In the genomic region with DNA sequence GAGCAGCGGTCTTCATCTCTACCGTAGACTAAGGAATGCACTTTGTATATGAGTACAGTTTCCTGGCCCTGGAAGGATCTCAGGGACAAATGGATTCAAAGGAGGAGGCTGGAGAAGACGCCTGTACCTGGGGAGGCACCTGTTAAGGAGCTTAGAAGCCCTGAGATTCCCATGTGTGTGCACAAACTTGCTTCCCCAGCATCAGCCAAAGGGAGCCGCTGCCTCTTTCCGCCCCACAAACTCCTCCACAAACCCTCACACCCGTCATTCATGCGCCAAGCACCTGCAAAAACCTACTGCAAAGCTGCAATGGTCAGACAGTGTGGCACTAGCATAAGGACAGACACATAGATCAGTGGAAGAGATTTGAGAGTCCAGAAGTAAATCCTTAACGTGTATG, we compare ENCODE assay signal across 26 cellular contexts. TPM values are rescaled to one million over a fixed set of nuclear protein-coding genes. Genes with fewer than 3 reads are reported as not detected.
DNase-seq lines count a peak whose midpoint lies in the region; ATAC-seq and TF ChIP-seq lines count a peak whose summit lies in the region.
"Had no signal": no experiment of that assay in that cellular context is flagged by ENCODE, and none has a peak within 500 bp of the region (broad histone marks: within the 10 kb centered on the region; RNA-seq: fewer than 3 reads in every experiment).

No MANE protein-coding gene starts in this region.

- no peaks in the 10 kb centered on the region for H3K36me3 ChIP-seq in GM23338 (ENCODE audit: insufficient read depth)
- H3K36me3 ChIP-seq in MG63: no peaks in the 10 kb centered on the region
- H3K36me3 ChIP-seq: SJSA1 had no signal

- no peak overlapping the region for H3K27ac ChIP-seq in GM23338 (ENCODE audit: low read depth)
- H3K27ac ChIP-seq: C4-2B, SJSA1 had no signal

- no peaks in the 10 kb centered on the region for H3K9me2 ChIP-seq in GM23338 (ENCODE audit: insufficient read depth)

- TF ChIP-seq CTCF in GM23338 (conservative IDR thresholded peaks at IDR 0.05; ENCODE audit: low read depth in 2 of 2) (no peak), WTC11 (IDR thresholded peaks at IDR 0.05) (no peak), neural crest cell (conservative IDR thresholded peaks at IDR 0.05) (no peak)

- peaks cover 7% of the 10 kb centered on the region; the same call in 2 of the 3 replicates for H3K9me3 Mint-ChIP-seq in GM23338
- H3K9me3 Mint-ChIP-seq in WTC11: 0 out of 2 replicates have a peak, but pooled peaks cover 4% of the 10 kb centered on the region
- H3K9me3 Mint-ChIP-seq in neural crest cell: no peaks in the 10 kb centered on the region
- no peaks in the 10 kb centered on the region for H3K9me3 Mint-ChIP-seq in activated naive CD8-positive, alpha-beta T cell treated with anti-CD3 and anti-CD28 coated beads for 36 hours
- H3K9me3 Mint-ChIP-seq: CD8-positive, alpha-beta T cell had no signal

- H3K4me1 ChIP-seq in GM23338 (ENCODE audit: insufficient read depth): peaks cover 10% of the 10 kb centered on the region

- H3K27me3 Mint-ChIP-seq in GM23338 (ENCODE audit: insufficient read depth, low read depth, poor library complexity) (peaks cover 28% of the 10 kb centered on the region), WTC11 (ENCODE audit: low read depth) (peaks cover 64% of the 10 kb centered on the region), neural crest cell (ENCODE audit: low read depth) (peaks cover 66% of the 10 kb centered on the region)
- H3K27me3 Mint-ChIP-seq in activated naive CD8-positive, alpha-beta T cell treated with anti-CD3 and anti-CD28 coated beads for 36 hours: peaks cover 71% of the 10 kb centered on the region

- no peak overlapping the region for H2AFZ ChIP-seq in GM23338

- peak overlapping the region; percentile 76 for H3K4me3 Mint-ChIP-seq in GM23338
- peak overlapping the region; percentile 43 for H3K4me3 Mint-ChIP-seq in WTC11
- peak overlapping the region; percentile 66 for H3K4me3 Mint-ChIP-seq in neural crest cell
- H3K4me3 Mint-ChIP-seq in activated naive CD8-positive, alpha-beta T cell treated with anti-CD3 and anti-CD28 coated beads for 36 hours: no peak overlapping the region
- H3K4me3 Mint-ChIP-seq: CD8-positive, alpha-beta T cell had no signal

- peaks cover 3% of the 10 kb centered on the region for H3F3A ChIP-seq in GM23338 (replicated peaks; ENCODE audit: low read depth)

- H4K20me1 ChIP-seq in GM23338 (replicated peaks; ENCODE audit: insufficient read depth): no peaks in the 10 kb centered on the region

- H3K4me2 ChIP-seq in GM23338: peak overlapping the region; percentile 72

- ATAC-seq in GM23338 (no peak), WTC11 (no peak), SK-N-SH treated with all-trans-retinoic acid at 6 μM for 48 hours (no peak)
- ATAC-seq: CD8-positive, alpha-beta T cell; GM12878; PC-3 had no signal

- POLR2A ChIA-PET in WTC11 (lab: Charles Lee): no interaction called here

- DNase-seq in GM23338 (ENCODE audit: low spot score) (no peak), WTC11 (ENCODE audit: low spot score) (no peak), neural crest cell (ENCODE audit: low read depth, low spot score) (no peak), hepatic stellate cell (ENCODE audit: low spot score) (no peak), MG63 (no peak)
- no peak for DNase-seq in activated naive CD8-positive, alpha-beta T cell treated with anti-CD3 and anti-CD28 coated beads for 36 hours
- DNase-seq: CD8-positive, alpha-beta T cell; DMS 273 treated with DMSO at 0.1 percent for 48 hours; DMS79; EL; GDM1; H7; IMR-90; KG1; MM.1S; NCI-H2029; NCI-H446; NCI-H524 treated with DMSO at 0.1 percent for 48 hours; NCI-H774; PC-3; Right ventricle myocardium superior had no signal

- H3K4me1 Mint-ChIP-seq in GM23338 (peaks cover 13% of the 10 kb centered on the region), WTC11 (peaks cover 15% of the 10 kb centered on the region), neural crest cell (peaks cover 10% of the 10 kb centered on the region)
- peaks cover 6% of the 10 kb centered on the region for H3K4me1 Mint-ChIP-seq in activated naive CD8-positive, alpha-beta T cell treated with anti-CD3 and anti-CD28 coated beads for 36 hours

- no peaks in the 10 kb centered on the region for H3K79me2 ChIP-seq in GM23338 (replicated peaks; ENCODE audit: insufficient read depth)

- CTCF ChIA-PET in WTC11 (lab: Charles Lee): interaction anchor here (0.6 to 1.2 kb wide), 4 partner anchors 16 to 195 kb away, joined by 3 read pairs; no protein-coding TSS in a partner anchor

- H3K4me3 ChIP-seq in GM23338 (peak overlapping the region; percentile 44), iPS-18c (ENCODE audit: insufficient read depth, low read depth, low read length) (0 out of 2 replicates have a peak overlapping the region, but pooled peaks have one; percentile 6), MG63 (no peak overlapping the region)
- H3K4me3 ChIP-seq: GM12878, SJSA1 had no signal

- H3K27ac Mint-ChIP-seq in GM23338 (no peak overlapping the region), WTC11 (no peak overlapping the region), neural crest cell (ENCODE audit: unreplicated experiment) (no peak overlapping the region)
- H3K27ac Mint-ChIP-seq in activated naive CD8-positive, alpha-beta T cell treated with anti-CD3 and anti-CD28 coated beads for 36 hours: no peak overlapping the region
- H3K27ac Mint-ChIP-seq: CD8-positive, alpha-beta T cell had no signal

- H3K27me3 ChIP-seq in GM23338 (ENCODE audit: insufficient read depth): peaks cover 55% of the 10 kb centered on the region
- H3K27me3 ChIP-seq in MG63: peaks cover 12% of the 10 kb centered on the region

- H3K9me3 ChIP-seq in iPS-18c (ENCODE audit: control insufficient read depth, insufficient read depth, low read length): no peaks in the 10 kb centered on the region
- H3K9me3 ChIP-seq in MG63: no peaks in the 10 kb centered on the region
- H3K9me3 ChIP-seq: SJSA1 had no signal

- H3K36me3 Mint-ChIP-seq in GM23338 (ENCODE audit: low read depth) (no peaks in the 10 kb centered on the region), WTC11 (no peaks in the 10 kb centered on the region), neural crest cell (ENCODE audit: low read depth) (no peaks in the 10 kb centered on the region)
- H3K36me3 Mint-ChIP-seq in activated naive CD8-positive, alpha-beta T cell treated with anti-CD3 and anti-CD28 coated beads for 36 hours: no peaks in the 10 kb centered on the region
- H3K36me3 Mint-ChIP-seq: CD8-positive, alpha-beta T cell had no signal

TF ChIP-seq in GM23338, 12 proteins besides CTCF, POLR2A, EP300 and RAD21:
- no peak for TF ChIP-seq STAT1 (IDR thresholded peaks at IDR 0.05; ENCODE audit: unreplicated experiment)
- no peak for TF ChIP-seq EZH2 (IDR thresholded peaks at IDR 0.05; ENCODE audit: low read depth, unreplicated experiment)
- TF ChIP-seq EZH2phosphoT487 (IDR thresholded peaks at IDR 0.05; ENCODE audit: unreplicated experiment): no peak

TF ChIP-seq in WTC11, 78 proteins besides CTCF, POLR2A, EP300 and RAD21 (continues in another document):
- TF ChIP-seq HMGA2 (CRISPR knock-in tag; IDR thresholded peaks at IDR 0.05) (no peak), ELF4 (CRISPR knock-in tag; IDR thresholded peaks at IDR 0.05; ENCODE audit: low read depth) (no peak), ATF1 (CRISPR knock-in tag; IDR thresholded peaks at IDR 0.05) (no peak)
- TF ChIP-seq, protein P1, sequence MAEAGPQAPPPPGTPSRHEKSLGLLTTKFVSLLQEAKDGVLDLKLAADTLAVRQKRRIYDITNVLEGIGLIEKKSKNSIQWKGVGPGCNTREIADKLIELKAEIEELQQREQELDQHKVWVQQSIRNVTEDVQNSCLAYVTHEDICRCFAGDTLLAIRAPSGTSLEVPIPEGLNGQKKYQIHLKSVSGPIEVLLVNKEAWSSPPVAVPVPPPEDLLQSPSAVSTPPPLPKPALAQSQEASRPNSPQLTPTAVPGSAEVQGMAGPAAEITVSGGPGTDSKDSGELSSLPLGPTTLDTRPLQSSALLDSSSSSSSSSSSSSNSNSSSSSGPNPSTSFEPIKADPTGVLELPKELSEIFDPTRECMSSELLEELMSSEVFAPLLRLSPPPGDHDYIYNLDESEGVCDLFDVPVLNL (CRISPR knock-in tag; IDR thresholded peaks at IDR 0.05; ENCODE audit: borderline replicate concordance, low read depth): no peak
- TF ChIP-seq, protein P2, sequence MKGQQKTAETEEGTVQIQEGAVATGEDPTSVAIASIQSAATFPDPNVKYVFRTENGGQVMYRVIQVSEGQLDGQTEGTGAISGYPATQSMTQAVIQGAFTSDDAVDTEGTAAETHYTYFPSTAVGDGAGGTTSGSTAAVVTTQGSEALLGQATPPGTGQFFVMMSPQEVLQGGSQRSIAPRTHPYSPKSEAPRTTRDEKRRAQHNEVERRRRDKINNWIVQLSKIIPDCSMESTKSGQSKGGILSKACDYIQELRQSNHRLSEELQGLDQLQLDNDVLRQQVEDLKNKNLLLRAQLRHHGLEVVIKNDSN (CRISPR knock-in tag; IDR thresholded peaks at IDR 0.05): no peak

TF ChIP-seq in SK-N-SH treated with all-trans-retinoic acid at 6 μM for 48 hours, 23 proteins besides CTCF, POLR2A, EP300 and RAD21 (continues in another document):
- TF ChIP-seq, protein P3, sequence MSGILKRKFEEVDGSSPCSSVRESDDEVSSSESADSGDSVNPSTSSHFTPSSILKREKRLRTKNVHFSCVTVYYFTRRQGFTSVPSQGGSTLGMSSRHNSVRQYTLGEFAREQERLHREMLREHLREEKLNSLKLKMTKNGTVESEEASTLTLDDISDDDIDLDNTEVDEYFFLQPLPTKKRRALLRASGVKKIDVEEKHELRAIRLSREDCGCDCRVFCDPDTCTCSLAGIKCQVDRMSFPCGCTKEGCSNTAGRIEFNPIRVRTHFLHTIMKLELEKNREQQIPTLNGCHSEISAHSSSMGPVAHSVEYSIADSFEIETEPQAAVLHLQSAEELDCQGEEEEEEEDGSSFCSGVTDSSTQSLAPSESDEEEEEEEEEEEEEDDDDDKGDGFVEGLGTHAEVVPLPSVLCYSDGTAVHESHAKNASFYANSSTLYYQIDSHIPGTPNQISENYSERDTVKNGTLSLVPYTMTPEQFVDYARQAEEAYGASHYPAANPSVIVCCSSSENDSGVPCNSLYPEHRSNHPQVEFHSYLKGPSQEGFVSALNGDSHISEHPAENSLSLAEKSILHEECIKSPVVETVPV (CRISPR knock-in tag; IDR thresholded peaks at IDR 0.05): no peak
- no peak for TF ChIP-seq CSDC2 (CRISPR knock-in tag; IDR thresholded peaks at IDR 0.05)

RNA-seq across cellular contexts. Expression of a gene that starts 54.5 kb away (rescaled TPM):
- total RNA-seq in GM23338 (2014; rRNA removed; shearing (Covaris generic)): 12.8 and 13.1 TPM in 2 replicates
- 9.3 TPM in 2 replicates for polyA plus RNA-seq in GM23338 (2016; fragmentation: Nextera tagmentation; extraction: Ambion mirVana)
- total RNA-seq in WTC11 (2021): 10.5 to 12.3 TPM (median 11.4 TPM) in 3 replicates
- 21.0 and 24.1 TPM in 2 replicates for total RNA-seq in neural crest cell
- 10 to 100 TPM; 10.0 to 10.1 TPM for total RNA-seq in activated naive CD8-positive, alpha-beta T cell treated with anti-CD3 and anti-CD28 coated beads for 36 hours
- 33.4 and 41.2 TPM in 2 replicates for total RNA-seq in MG63 (2014; rRNA removed; shearing (Covaris generic); ENCODE audit: low replicate concordance)
